ENCODE assay signal across 2 cellular contexts in genomic region chr17:44971776-44972483, GRCh38.
TF ChIP-seq lines count a peak whose summit lies in the region.

No MANE protein-coding gene starts in this region.

TF ChIP-seq in GM12878, 131 proteins besides CTCF, POLR2A, EP300 and RAD21:
- no peak for TF ChIP-seq FOXK2 (IDR thresholded peaks at IDR 0.05)
- no peak for TF ChIP-seq HDGF (IDR thresholded peaks at IDR 0.05)
- peak; percentile 16; the same call in 1 of the 2 replicates for TF ChIP-seq RUNX3 (IDR thresholded peaks at IDR 0.05; ENCODE audit: low read length)
- TF ChIP-seq, protein P1, sequence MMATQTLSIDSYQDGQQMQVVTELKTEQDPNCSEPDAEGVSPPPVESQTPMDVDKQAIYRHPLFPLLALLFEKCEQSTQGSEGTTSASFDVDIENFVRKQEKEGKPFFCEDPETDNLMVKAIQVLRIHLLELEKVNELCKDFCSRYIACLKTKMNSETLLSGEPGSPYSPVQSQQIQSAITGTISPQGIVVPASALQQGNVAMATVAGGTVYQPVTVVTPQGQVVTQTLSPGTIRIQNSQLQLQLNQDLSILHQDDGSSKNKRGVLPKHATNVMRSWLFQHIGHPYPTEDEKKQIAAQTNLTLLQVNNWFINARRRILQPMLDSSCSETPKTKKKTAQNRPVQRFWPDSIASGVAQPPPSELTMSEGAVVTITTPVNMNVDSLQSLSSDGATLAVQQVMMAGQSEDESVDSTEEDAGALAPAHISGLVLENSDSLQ (IDR thresholded peaks at IDR 0.05), result peak; percentile 28; the same call in 1 of the 2 replicates
- TF ChIP-seq EZH2 (IDR thresholded peaks at IDR 0.05; ENCODE audit: borderline replicate concordance, control insufficient read depth, low read depth, low read length), result no peak
- TF ChIP-seq IRF5 (IDR thresholded peaks at IDR 0.05; ENCODE audit: borderline replicate concordance), result no peak
- no peak for TF ChIP-seq SRF (IDR thresholded peaks at IDR 0.05; ENCODE audit: low read depth in 2 of 2, low read length in 2 of 2)
- no peak for TF ChIP-seq YY1 (IDR thresholded peaks at IDR 0.05; ENCODE audit: low read depth, low read length)
- TF ChIP-seq JUNB (IDR thresholded peaks at IDR 0.05), result no peak

TF ChIP-seq in HEK293T, 16 proteins besides CTCF, POLR2A, EP300 and RAD21:
- no peak for TF ChIP-seq ZNF384 (IDR thresholded peaks at IDR 0.05)
- TF ChIP-seq LEF1 (IDR thresholded peaks at IDR 0.05; ENCODE audit: borderline replicate concordance), result no peak
- TF ChIP-seq FOXK2 (IDR thresholded peaks at IDR 0.05), result no peak
- no peak for TF ChIP-seq SP1 (IDR thresholded peaks at IDR 0.05)
- TF ChIP-seq, protein P1 (IDR thresholded peaks at IDR 0.05), result no peak
- no peak for TF ChIP-seq SUZ12 (IDR thresholded peaks at IDR 0.05)
